In genomic region chr12:88658009-88658408, GRCh38 we compare ENCODE assay signal across 19 cellular contexts.
DNase-seq lines count a peak whose midpoint lies in the region; ATAC-seq, FAIRE-seq and TF ChIP-seq lines count a peak whose summit lies in the region.
"Had no signal": no experiment of that assay in that cellular context is flagged by ENCODE, and none has a peak within 500 bp of the region (broad histone marks: within the 10 kb centered on the region; RNA-seq: fewer than 3 reads in every experiment).

No MANE protein-coding gene starts in this region.

- H3K9ac ChIP-seq in astrocyte (ENCODE audit: low read length) = no peak overlapping the region
- no peak overlapping the region for H3K9ac ChIP-seq in subcutaneous abdominal adipose tissue (ENCODE audit: low read length in 5 of 5)

- peaks cover under 1% of the 10 kb centered on the region for H3K9me3 Mint-ChIP-seq in MCF 10A (ENCODE audit: unreplicated experiment)
- H3K9me3 Mint-ChIP-seq in astrocyte (ENCODE audit: unreplicated experiment) = no peaks in the 10 kb centered on the region
- H3K9me3 Mint-ChIP-seq in endothelial cell (ENCODE audit: unreplicated experiment) = no peaks in the 10 kb centered on the region
- H3K9me3 Mint-ChIP-seq: stimulated activated naive CD8-positive, alpha-beta T cell treated with anti-CD3 and anti-CD28 coated beads, Interleukin-15, Interleukin-2, amounts not matched to agents 100 ng/mL and 50 ng/mL, for 24 hours had no signal

- CTCF ChIA-PET in MCF 10A (lab: Yijun Ruan, JAX) = interaction anchor here (0.6 to 2.0 kb wide), 2 partner anchors 335 to 486 kb away, joined by 3 to 8 read pairs; no protein-coding TSS in a partner anchor

- H3K27ac ChIP-seq in breast epithelium (peak overlapping the region in 1 of 2 donors; percentile 16), astrocyte (ENCODE audit: low read depth, low read length) (no peak overlapping the region), heart left ventricle (peak overlapping the region in 9 of 12 donors; percentile 8 to 61 (median 48)), subcutaneous abdominal adipose tissue (ENCODE audit: low read depth, low read length) (peak overlapping the region; percentile 44)
- H3K27ac ChIP-seq: uterus had no signal

- no peaks in the 10 kb centered on the region for H4K20me1 ChIP-seq in astrocyte (ENCODE audit: insufficient read depth, low read length)

- H3K9me3 ChIP-seq in breast epithelium (no peaks in the 10 kb centered on the region), astrocyte (ENCODE audit: insufficient read depth, low read depth, low read length) (no peaks in the 10 kb centered on the region), heart left ventricle (peaks cover 0 to 13% (median 0%) of the 10 kb centered on the region in 12 donors), subcutaneous abdominal adipose tissue (ENCODE audit: control insufficient read depth in 5 of 5, low read length in 5 of 5) (peaks cover 0 to 5% (median 0%) of the 10 kb centered on the region in 5 donors)
- H3K9me3 ChIP-seq: uterus had no signal

- H3K36me3 Mint-ChIP-seq in MCF 10A (ENCODE audit: insufficient read depth, unreplicated experiment) (no peaks in the 10 kb centered on the region), astrocyte (ENCODE audit: low read depth, unreplicated experiment) (no peaks in the 10 kb centered on the region), endothelial cell (ENCODE audit: low read depth, unreplicated experiment) (no peaks in the 10 kb centered on the region)
- H3K36me3 Mint-ChIP-seq: CD4-positive, CD25-positive, alpha-beta regulatory T cell had no signal

- TF ChIP-seq CTCF in MCF 10A (IDR thresholded peaks at IDR 0.05; ENCODE audit: unreplicated experiment) (no peak), breast epithelium (IDR thresholded peaks at IDR 0.05) (no peak), astrocyte (IDR thresholded peaks at IDR 0.05; ENCODE audit: insufficient read depth, low read depth, low read length) (no peak), heart left ventricle (IDR thresholded peaks at IDR 0.05) (no peak), endothelial cell (IDR thresholded peaks at IDR 0.05; ENCODE audit: unreplicated experiment) (no peak)

- intact Hi-C loops in MCF 10A (cut with micrococcal nuclease) = no loop called here
- intact Hi-C loops in breast epithelium (cut with DNase I; ENCODE audit: low total_unique reads) = no loop called here
- intact Hi-C loops in heart left ventricle (cut with DNase I) = no loop called here

- H3K27me3 ChIP-seq in breast epithelium (no peaks in the 10 kb centered on the region), astrocyte (ENCODE audit: insufficient read depth, low read length) (no peaks in the 10 kb centered on the region), heart left ventricle (no peaks in the 10 kb centered on the region), subcutaneous abdominal adipose tissue (ENCODE audit: control insufficient read depth in 5 of 5, insufficient read depth in 4 of 5, low read length in 5 of 5) (no peaks in the 10 kb centered on the region)
- H3K27me3 ChIP-seq: uterus had no signal

- no peaks in the 10 kb centered on the region for H3K4me1 ChIP-seq in breast epithelium
- H3K4me1 ChIP-seq in astrocyte (ENCODE audit: insufficient read depth, low read length) = no peaks in the 10 kb centered on the region
- H3K4me1 ChIP-seq in heart left ventricle = peaks cover 0 to 17% (median 5%) of the 10 kb centered on the region in 12 donors
- H3K4me1 ChIP-seq in subcutaneous abdominal adipose tissue (ENCODE audit: control insufficient read depth in 5 of 5, insufficient read depth in 5 of 5, low read length in 5 of 5) = peaks cover 0 to 18% (median 0%) of the 10 kb centered on the region in 5 donors
- H3K4me1 ChIP-seq: uterus had no signal

- H3K79me2 ChIP-seq in astrocyte (ENCODE audit: insufficient read depth, low read length) = no peaks in the 10 kb centered on the region

- H3K36me3 ChIP-seq in breast epithelium = no peaks in the 10 kb centered on the region
- H3K36me3 ChIP-seq in astrocyte (ENCODE audit: insufficient read depth, low read length) = no peaks in the 10 kb centered on the region
- H3K36me3 ChIP-seq in heart left ventricle = no peaks in the 10 kb centered on the region
- H3K36me3 ChIP-seq in subcutaneous abdominal adipose tissue (ENCODE audit: control insufficient read depth in 5 of 5, insufficient read depth in 5 of 5, low read length in 5 of 5) = no peaks in the 10 kb centered on the region
- H3K36me3 ChIP-seq: uterus had no signal

- H3K4me3 ChIP-seq in breast epithelium (no peak overlapping the region), astrocyte (ENCODE audit: insufficient read depth, low read depth, low read length) (no peak overlapping the region), heart left ventricle (no peak overlapping the region), subcutaneous abdominal adipose tissue (ENCODE audit: low read depth in 1 of 5, low read length in 5 of 5) (peak overlapping the region in 1 of 5 donors; percentile 7)
- H3K4me3 ChIP-seq: uterus had no signal

- BruUV-seq in MCF 10A (replicated peaks; lab: Mats Ljungman, UMichigan) = no TSS peak

- no peak overlapping the region for H3K4me2 ChIP-seq in astrocyte (ENCODE audit: low read length)

- H3K27me3 Mint-ChIP-seq in MCF 10A (ENCODE audit: insufficient read depth, unreplicated experiment) (no peaks in the 10 kb centered on the region), astrocyte (ENCODE audit: low read depth, unreplicated experiment) (no peaks in the 10 kb centered on the region), endothelial cell (ENCODE audit: unreplicated experiment) (no peaks in the 10 kb centered on the region)
- H3K27me3 Mint-ChIP-seq: stimulated activated naive CD8-positive, alpha-beta T cell treated with anti-CD3 and anti-CD28 coated beads, Interleukin-15, Interleukin-2, amounts not matched to agents 100 ng/mL and 50 ng/mL, for 24 hours had no signal

- POLR2A ChIA-PET in MCF 10A (lab: Yijun Ruan, JAX) = interaction anchor here (0.6 to 1.5 kb wide), 5 partner anchors 25 to 336 kb away, joined by 3 to 5 read pairs (median 4); no protein-coding TSS in a partner anchor

- no peak overlapping the region for H3K27ac Mint-ChIP-seq in MCF 10A (ENCODE audit: low read depth, unreplicated experiment)
- no peak overlapping the region for H3K27ac Mint-ChIP-seq in astrocyte (ENCODE audit: unreplicated experiment)
- no peak overlapping the region for H3K27ac Mint-ChIP-seq in endothelial cell (ENCODE audit: unreplicated experiment)
- H3K27ac Mint-ChIP-seq: CD4-positive, CD25-positive, alpha-beta regulatory T cell; stimulated activated naive CD8-positive, alpha-beta T cell treated with anti-CD3 and anti-CD28 coated beads, Interleukin-15, Interleukin-2, amounts not matched to agents 100 ng/mL and 50 ng/mL, for 24 hours had no signal

- H2AFZ ChIP-seq in astrocyte (ENCODE audit: low read depth, low read length) = no peak overlapping the region

- H3K4me3 Mint-ChIP-seq in MCF 10A (ENCODE audit: unreplicated experiment) = no peak overlapping the region
- H3K4me3 Mint-ChIP-seq in astrocyte (ENCODE audit: unreplicated experiment) = no peak overlapping the region
- H3K4me3 Mint-ChIP-seq in endothelial cell (ENCODE audit: unreplicated experiment) = no peak overlapping the region
- H3K4me3 Mint-ChIP-seq: CD4-positive, CD25-positive, alpha-beta regulatory T cell; stimulated activated naive CD8-positive, alpha-beta T cell treated with anti-CD3 and anti-CD28 coated beads, Interleukin-15, Interleukin-2, amounts not matched to agents 100 ng/mL and 50 ng/mL, for 24 hours had no signal

- no peak for FAIRE-seq in astrocyte (lab: Jason Lieb, UNC)

- DNase-seq in MCF 10A (ENCODE audit: unreplicated experiment) (peak; percentile 60), breast epithelium (ENCODE audit: low spot score in 2 of 2) (no peak), astrocyte (ENCODE audit: low read depth) (peak; percentile 73), heart left ventricle (peak in 2 of 5 donors; percentile 32 to 44), epidermal melanocyte (ENCODE audit: insufficient read length, low spot score) (no peak), endothelial cell (ENCODE audit: low spot score) (no peak)
- DNase-seq: activated CD4-positive, alpha-beta T cell treated with anti-CD3 and anti-CD28 coated beads, Interleukin-2, amount 50 U/mL, for 1 hour; activated naive CD4-positive, alpha-beta T cell; CD4-positive, CD25-positive, alpha-beta regulatory T cell; DMS79; head of caudate nucleus; mesenchymal stem cell; MM.1S; NCI-H2081; NCI-H524; uterus had no signal

- ATAC-seq in heart left ventricle (peak; percentile 52 to 89 (median 64)), HG02678 (IDR thresholded peaks at IDR 0.05; ENCODE audit: unreplicated experiment) (no peak)

- H3K4me1 Mint-ChIP-seq in MCF 10A (ENCODE audit: insufficient read depth, unreplicated experiment) (no peaks in the 10 kb centered on the region), astrocyte (ENCODE audit: low read depth, unreplicated experiment) (no peaks in the 10 kb centered on the region), endothelial cell (ENCODE audit: unreplicated experiment) (no peaks in the 10 kb centered on the region)
- H3K4me1 Mint-ChIP-seq: CD4-positive, CD25-positive, alpha-beta regulatory T cell had no signal

- TF ChIP-seq POLR2A in breast epithelium (IDR thresholded peaks at IDR 0.05) (no peak), heart left ventricle (IDR thresholded peaks at IDR 0.05) (no peak)

Comparison
In these comparisons a context has a peak if more than half of its experiments do, and no peak if none do; other contexts are left out.
1. DNase-seq: peak in MCF 10A (single experiment) and astrocyte (single experiment); none in breast epithelium (0 of 2), epidermal melanocyte (single experiment) and endothelial cell (single experiment).